ENCODE assay signal across 21 cellular contexts in the genomic region with DNA sequence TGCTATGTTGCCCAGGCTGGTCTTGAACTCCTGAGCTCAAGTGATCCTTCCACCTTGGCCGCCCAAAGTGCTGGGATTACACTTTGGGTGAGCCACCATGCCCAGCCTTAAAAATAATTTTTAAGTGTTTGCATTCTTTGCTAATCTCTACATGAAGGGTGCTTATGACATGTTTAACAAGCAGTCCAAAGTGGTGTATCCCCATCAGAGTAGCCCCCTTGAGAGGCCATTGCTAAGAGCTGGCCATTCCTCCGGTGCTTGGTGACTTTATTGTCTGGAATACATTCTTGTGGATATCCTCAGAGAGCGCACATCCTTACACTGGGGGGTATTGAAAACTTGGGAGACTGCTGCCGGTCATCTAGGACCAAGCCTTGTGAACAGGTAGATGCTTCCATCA.
"Had no signal": no experiment of that assay in that cellular context is flagged by ENCODE, and none has a peak within 500 bp of the region (broad histone marks: within the 10 kb centered on the region; RNA-seq: fewer than 3 reads in every experiment).

No MANE protein-coding gene starts in this region.

- ATAC-seq: Panc1, PC-3 had no signal

- DNase-seq: IMR-90, Karpas-422, KG1, MM.1S, NCI-H1092 treated with DMSO at 0.1 percent for 48 hours, NCI-H1436, NCI-H187, NCI-H2029, NCI-H2081 treated with DMSO at 0.1 percent for 48 hours, NCI-H2171, NCI-H226, NCI-H446, NCI-H510A, NCI-H524 treated with DMSO at 0.1 percent for 48 hours, NCI-H69, NCI-H774, PC-3, SHP77, SK-N-SH had no signal

- H3K27ac ChIP-seq: RWPE1 had no signal

- H3K9me3 ChIP-seq: SK-N-SH had no signal
